In genomic region chrX:21438792-21439191, GRCh38 we compare ENCODE assay signal across 10 cellular contexts.
DNase-seq lines count a peak whose midpoint lies in the region; ATAC-seq and TF ChIP-seq lines count a peak whose summit lies in the region.
"Had no signal": no experiment of that assay in that cellular context is flagged by ENCODE, and none has a peak within 500 bp of the region (broad histone marks: within the 10 kb centered on the region; RNA-seq: fewer than 3 reads in every experiment).

No MANE protein-coding gene starts in this region.

- H4K20me1 ChIP-seq in SU-DHL-6 (ENCODE audit: low read depth, low read length) = no peaks in the 10 kb centered on the region

- no peaks in the 10 kb centered on the region for H3K9me2 ChIP-seq in SU-DHL-6 (replicated peaks; ENCODE audit: insufficient read depth, low read length)

- no peaks in the 10 kb centered on the region for H3F3A ChIP-seq in SU-DHL-6 (ENCODE audit: insufficient read depth)

- H3K27ac ChIP-seq in SU-DHL-6 (ENCODE audit: low read depth, low read length) = peak overlapping the region; percentile 49
- no peak overlapping the region for H3K27ac ChIP-seq in ascending aorta
- H3K27ac ChIP-seq: C4-2B had no signal

- no peaks in the 10 kb centered on the region for H3K9me3 Mint-ChIP-seq in activated naive CD4-positive, alpha-beta T cell treated with anti-CD3 and anti-CD28 coated beads, Interleukin-2, amount 50 U/mL, for 24 hours

- H3K27me3 ChIP-seq in SU-DHL-6 (ENCODE audit: low read length) (no peaks in the 10 kb centered on the region), ascending aorta (no peaks in the 10 kb centered on the region)

- TF ChIP-seq CTCF in SU-DHL-6 (IDR thresholded peaks at IDR 0.05; ENCODE audit: insufficient read depth, low read length, poor library complexity, severe bottlenecking) (no peak), ascending aorta (IDR thresholded peaks at IDR 0.05) (no peak)

- H3K36me3 ChIP-seq in SU-DHL-6 (ENCODE audit: low read length) (no peaks in the 10 kb centered on the region), ascending aorta (no peaks in the 10 kb centered on the region)

- H3K4me1 ChIP-seq in ascending aorta = no peaks in the 10 kb centered on the region

- H3K27ac Mint-ChIP-seq in activated naive CD4-positive, alpha-beta T cell treated with anti-CD3 and anti-CD28 coated beads, Interleukin-2, amount 50 U/mL, for 24 hours = peak overlapping the region; percentile 92

- H3K9me3 ChIP-seq in SU-DHL-6 (ENCODE audit: insufficient read depth, low read length) (no peaks in the 10 kb centered on the region), ascending aorta (no peaks in the 10 kb centered on the region)

- H3K4me3 Mint-ChIP-seq in activated naive CD4-positive, alpha-beta T cell treated with anti-CD3 and anti-CD28 coated beads, Interleukin-2, amount 50 U/mL, for 24 hours = peak overlapping the region; percentile 83

- H3K4me3 ChIP-seq in SU-DHL-6 (ENCODE audit: insufficient read depth, low read length, poor library complexity, severe bottlenecking) (no peak overlapping the region), ascending aorta (no peak overlapping the region)

- no peaks in the 10 kb centered on the region for H3K79me2 ChIP-seq in SU-DHL-6 (ENCODE audit: insufficient read depth, low read length)

- peak overlapping the region; percentile 57 for H3K4me2 ChIP-seq in SU-DHL-6 (ENCODE audit: low read depth, low read length, poor library complexity, severe bottlenecking)

- no peak overlapping the region for H2AFZ ChIP-seq in SU-DHL-6 (ENCODE audit: low read depth, low read length, severe bottlenecking)

- DNase-seq in activated naive CD4-positive, alpha-beta T cell (lab: John Stamatoyannopoulos, UW) = no peak
- DNase-seq in sciatic nerve (ENCODE audit: low spot score) = no peak
- no peak for DNase-seq in ascending aorta (ENCODE audit: low spot score in 2 of 2)
- no peak for DNase-seq in NCI-H2196 treated with DMSO at 0.1 percent for 48 hours (lab: John Stamatoyannopoulos, UW; ENCODE audit: unreplicated experiment)
- no peak for DNase-seq in NCI-H1048 (lab: John Stamatoyannopoulos, UW)
- DNase-seq: NCI-H1105 treated with DMSO at 0.1 percent for 48 hours had no signal

- no peaks in the 10 kb centered on the region for H3K27me3 Mint-ChIP-seq in activated naive CD4-positive, alpha-beta T cell treated with anti-CD3 and anti-CD28 coated beads, Interleukin-2, amount 50 U/mL, for 24 hours

- intact Hi-C loops in sciatic nerve (cut with DNase I) (no loop called here), ascending aorta (cut with DNase I) (no loop called here)

- no peak overlapping the region for H3K9ac ChIP-seq in SU-DHL-6 (ENCODE audit: low read length)

- H3K36me3 Mint-ChIP-seq in activated naive CD4-positive, alpha-beta T cell treated with anti-CD3 and anti-CD28 coated beads, Interleukin-2, amount 50 U/mL, for 24 hours = no peaks in the 10 kb centered on the region

- H3K4me1 Mint-ChIP-seq in activated naive CD4-positive, alpha-beta T cell treated with anti-CD3 and anti-CD28 coated beads, Interleukin-2, amount 50 U/mL, for 24 hours = peaks cover 39% of the 10 kb centered on the region

- ATAC-seq in HG03066 (IDR thresholded peaks at IDR 0.05; ENCODE audit: low read depth, unreplicated experiment) (peak; percentile 88), sciatic nerve (no peak)
